In the genomic region with DNA sequence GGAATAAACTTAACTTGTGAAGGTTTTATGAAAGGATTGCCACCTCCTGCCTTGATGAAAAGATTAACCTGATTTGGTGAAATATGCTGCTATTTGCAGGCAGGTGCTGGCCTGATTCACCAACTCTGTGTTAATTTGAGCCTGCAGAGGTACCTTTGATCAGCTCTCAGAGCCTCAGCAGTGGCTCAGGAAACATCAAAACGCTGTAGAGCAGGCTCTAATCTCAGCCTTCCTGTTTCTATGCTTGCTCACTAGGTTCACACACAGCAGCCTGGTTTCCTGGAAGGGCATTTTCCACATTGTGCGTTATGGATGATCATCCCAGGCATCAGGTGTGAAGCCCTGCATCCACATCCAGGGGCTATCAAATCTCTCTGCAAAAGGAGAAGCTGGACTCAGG, we compare ENCODE assay signal across 15 cellular contexts. TPM values are rescaled to one million over a fixed set of nuclear protein-coding genes. Genes with fewer than 3 reads are reported as not detected.
A peak's percentile ranks its signal among the peaks of the same experiment; 100 is the strongest.
DNase-seq lines count a peak whose midpoint lies in the region; ATAC-seq and TF ChIP-seq lines count a peak whose summit lies in the region.
"Had no signal": no experiment of that assay in that cellular context is flagged by ENCODE, and none has a peak within 500 bp of the region (broad histone marks: within the 10 kb centered on the region; RNA-seq: fewer than 3 reads in every experiment).

No MANE protein-coding gene starts in this region.

- no peaks in the 10 kb centered on the region for H3K9me3 ChIP-seq in RWPE2 (ENCODE audit: severe bottlenecking)
- H3K9me3 ChIP-seq in smooth muscle cell (replicated peaks; ENCODE audit: low read depth) = no peaks in the 10 kb centered on the region
- H3K9me3 ChIP-seq in SJCRH30 (replicated peaks) = no peaks in the 10 kb centered on the region

- peaks cover 14% of the 10 kb centered on the region for H3K4me1 ChIP-seq in RWPE2 (ENCODE audit: insufficient read depth, poor library complexity, severe bottlenecking)
- H3K4me1 ChIP-seq in foreskin keratinocyte = peaks cover 19% of the 10 kb centered on the region
- peaks cover 33% of the 10 kb centered on the region for H3K4me1 ChIP-seq in smooth muscle cell (ENCODE audit: low read depth)
- no peaks in the 10 kb centered on the region for H3K4me1 ChIP-seq in SJCRH30

- CTCF ChIA-PET in activated CD4-positive, alpha-beta T cell treated with anti-CD3 and anti-CD28 coated beads, Interleukin-2, amount 10 ng/mL, durations not matched to agents 7 days and 5 days (lab: Charles Lee) = interaction anchor here (1.5 to 2.8 kb wide), 3 partner anchors 9 to 12 kb away, joined by 4 to 13 read pairs (median 6); no protein-coding TSS in a partner anchor

- no peak overlapping the region for H2AFZ ChIP-seq in smooth muscle cell (ENCODE audit: low read depth)

- peak; percentile 23 for DNase-seq in activated CD4-positive, alpha-beta T cell treated with anti-CD3 and anti-CD28 coated beads, Interleukin-2, amount 10 ng/mL, durations not matched to agents 7 days and 5 days
- DNase-seq in activated CD4-positive, alpha-beta T cell treated with anti-CD3 and anti-CD28 coated beads for 1 hour = no peak
- DNase-seq in RWPE2 (ENCODE audit: low spot score) = no peak
- DNase-seq in foreskin keratinocyte = no peak
- DNase-seq in smooth muscle cell (lab: John Stamatoyannopoulos, UW; ENCODE audit: unreplicated experiment) = no peak
- no peak for DNase-seq in midbrain (lab: John Stamatoyannopoulos, UW)
- no peak for DNase-seq in SJCRH30
- DNase-seq in NCI-H526 (lab: John Stamatoyannopoulos, UW) = no peak
- DNase-seq: activated CD8-positive, alpha-beta memory T cell treated with anti-CD3 and anti-CD28 coated beads, Interleukin-2, amount 50 U/mL, for 4 hours; amygdala; kidney glomerular epithelial cell; NCI-H1048; NCI-H446; Right ventricle myocardium superior; trophoblast cell had no signal

- no peaks in the 10 kb centered on the region for H4K20me1 ChIP-seq in smooth muscle cell (ENCODE audit: low read depth)

- no peak overlapping the region for H3K4me3 Mint-ChIP-seq in activated CD4-positive, alpha-beta T cell treated with anti-CD3 and anti-CD28 coated beads, Interleukin-2, amount 10 ng/mL, durations not matched to agents 7 days and 5 days

- H3K27ac Mint-ChIP-seq in activated CD4-positive, alpha-beta T cell treated with anti-CD3 and anti-CD28 coated beads, Interleukin-2, amount 10 ng/mL, durations not matched to agents 7 days and 5 days = no peak overlapping the region

- H3K27ac ChIP-seq in RWPE2 (ENCODE audit: poor library complexity, severe bottlenecking) (peak overlapping the region; percentile 51), foreskin keratinocyte (peak overlapping the region; percentile 72), smooth muscle cell (ENCODE audit: low read depth) (peak overlapping the region; percentile 78), SJCRH30 (no peak overlapping the region)

- H3K9ac ChIP-seq in smooth muscle cell (ENCODE audit: low read depth) = no peak overlapping the region

- H3K4me2 ChIP-seq in smooth muscle cell = peak overlapping the region; percentile 52

- TF ChIP-seq CTCF in RWPE2 (IDR thresholded peaks at IDR 0.05; ENCODE audit: poor library complexity, severe bottlenecking) = no peak
- no peak for TF ChIP-seq CTCF in foreskin keratinocyte (conservative IDR thresholded peaks at IDR 0.05)
- TF ChIP-seq CTCF in smooth muscle cell (IDR thresholded peaks at IDR 0.05; ENCODE audit: borderline replicate concordance, insufficient read depth, poor library complexity, severe bottlenecking) = no peak

- H3F3A ChIP-seq in smooth muscle cell (ENCODE audit: low read depth) = peaks cover 19% of the 10 kb centered on the region

- H3K9me3 Mint-ChIP-seq in activated CD4-positive, alpha-beta T cell treated with anti-CD3 and anti-CD28 coated beads, Interleukin-2, amount 10 ng/mL, durations not matched to agents 7 days and 5 days = peaks cover 4% of the 10 kb centered on the region

- H3K4me3 ChIP-seq in RWPE2 (ENCODE audit: severe bottlenecking) = no peak overlapping the region
- H3K4me3 ChIP-seq in smooth muscle cell = no peak overlapping the region
- no peak overlapping the region for H3K4me3 ChIP-seq in SJCRH30

- H3K36me3 Mint-ChIP-seq in activated CD4-positive, alpha-beta T cell treated with anti-CD3 and anti-CD28 coated beads, Interleukin-2, amount 10 ng/mL, durations not matched to agents 7 days and 5 days (ENCODE audit: low read depth) = peaks cover 7% of the 10 kb centered on the region

- WGBS in smooth muscle cell (ENCODE audit: low lambda C conversion rate) = 6% methylated on average over 2 of the region's 2 CpGs

- H3K4me1 Mint-ChIP-seq in activated CD4-positive, alpha-beta T cell treated with anti-CD3 and anti-CD28 coated beads, Interleukin-2, amount 10 ng/mL, durations not matched to agents 7 days and 5 days = peaks cover 16% of the 10 kb centered on the region

- H3K36me3 ChIP-seq in RWPE2 (ENCODE audit: low read depth) = no peaks in the 10 kb centered on the region
- H3K36me3 ChIP-seq in smooth muscle cell (ENCODE audit: low read depth) = no peaks in the 10 kb centered on the region
- peaks cover 4% of the 10 kb centered on the region; the same call in 1 of the 2 replicates for H3K36me3 ChIP-seq in SJCRH30

- POLR2A ChIA-PET in activated CD4-positive, alpha-beta T cell treated with anti-CD3 and anti-CD28 coated beads, Interleukin-2, amount 10 ng/mL, durations not matched to agents 7 days and 5 days (lab: Charles Lee) = no interaction called here

- no peaks in the 10 kb centered on the region for H3K27me3 Mint-ChIP-seq in activated CD4-positive, alpha-beta T cell treated with anti-CD3 and anti-CD28 coated beads, Interleukin-2, amount 10 ng/mL, durations not matched to agents 7 days and 5 days

- H3K27me3 ChIP-seq in RWPE2 (ENCODE audit: insufficient read depth, poor library complexity, severe bottlenecking) (no peaks in the 10 kb centered on the region), foreskin keratinocyte (no peaks in the 10 kb centered on the region), smooth muscle cell (ENCODE audit: low read depth) (no peaks in the 10 kb centered on the region), SJCRH30 (no peaks in the 10 kb centered on the region)

- ATAC-seq in RWPE2 (ENCODE audit: low read depth) = no peak
- ATAC-seq in foreskin keratinocyte = peak; percentile 32

- no peaks in the 10 kb centered on the region for H3K79me2 ChIP-seq in smooth muscle cell (ENCODE audit: low read depth)

RNA-seq across cellular contexts. Expression of a gene that starts 16.9 kb away (rescaled TPM):
- 10 to 100 TPM; 12.5 to 14.7 TPM for total RNA-seq in activated CD4-positive, alpha-beta T cell treated with anti-CD3 and anti-CD28 coated beads, Interleukin-2, amount 10 ng/mL, durations not matched to agents 7 days and 5 days
- total RNA-seq in foreskin keratinocyte = 80.1 and 83.4 TPM in 2 replicates
- 48.7 and 55.4 TPM in 2 replicates for polyA plus RNA-seq in foreskin keratinocyte
- total RNA-seq in smooth muscle cell = 143 and 165 TPM in 2 replicates
- polyA plus RNA-seq in smooth muscle cell = 96.7 and 127 TPM in 2 replicates
- total RNA-seq in SJCRH30 (2014; rRNA removed; shearing (Covaris generic)) = 86.9 and 88.8 TPM in 2 replicates
